Comparison of ENCODE assay signal across 16 cellular contexts in genomic region chr11:69902337-69902736, GRCh38.
DNase-seq lines count a peak whose midpoint lies in the region; TF ChIP-seq lines count a peak whose summit lies in the region.
"Had no signal": no experiment of that assay in that cellular context is flagged by ENCODE, and none has a peak within 500 bp of the region (broad histone marks: within the 10 kb centered on the region; RNA-seq: fewer than 3 reads in every experiment).

No MANE protein-coding gene starts in this region.

- no peaks in the 10 kb centered on the region for H3K9me3 ChIP-seq in BLaER1 treated with 17β-estradiol and CSF1 and Interleukin-3, amounts not matched to agents 10 nM and 100 nM (replicated peaks in 1 of 11)
- H3K9me3 ChIP-seq in osteoblast (ENCODE audit: low read depth, low read length) = no peaks in the 10 kb centered on the region

- H3K9ac ChIP-seq in BLaER1 treated with 17β-estradiol and CSF1 and Interleukin-3, amounts not matched to agents 10 nM and 100 nM = no peak overlapping the region

- H3K27ac ChIP-seq in BLaER1 treated with 17β-estradiol and CSF1 and Interleukin-3, amounts not matched to agents 10 nM and 100 nM = no peak overlapping the region
- no peak overlapping the region for H3K27ac ChIP-seq in osteoblast (ENCODE audit: low read depth, low read length)

- H3K79me2 ChIP-seq in osteoblast (ENCODE audit: insufficient read depth, low read length) = no peaks in the 10 kb centered on the region

- peak; percentile 59 for DNase-seq in MV-4-11 (lab: John Stamatoyannopoulos, UW)
- peak; percentile 3 for DNase-seq in glutamatergic neuron
- peak; percentile 36 for DNase-seq in osteoblast (ENCODE audit: insufficient read length, low spot score, missing footprints)
- DNase-seq in NCI-H2171 (lab: John Stamatoyannopoulos, UW) = no peak
- no peak for DNase-seq in activated gamma-delta T cell (lab: John Stamatoyannopoulos, UW)
- DNase-seq in OCI-M1 (lab: John Stamatoyannopoulos, UW) = no peak
- DNase-seq: CD8-positive, alpha-beta T cell; COR-L47; DMS153; DMS79 treated with DMSO at 0.1 percent for 48 hours; EL; GOT3; H9 had no signal

- H3K27me3 ChIP-seq in BLaER1 treated with 17β-estradiol and CSF1 and Interleukin-3, amounts not matched to agents 10 nM and 100 nM = peaks cover 0 to 30% (median 6%) of the 10 kb centered on the region in 11 experiments; a peak in 7 of 22 replicates
- peaks cover 34% of the 10 kb centered on the region for H3K27me3 ChIP-seq in osteoblast (ENCODE audit: insufficient read depth, low read length)

- H3K4me3 ChIP-seq in BLaER1 treated with 17β-estradiol and CSF1 and Interleukin-3, amounts not matched to agents 10 nM and 100 nM = no peak overlapping the region
- no peak overlapping the region for H3K4me3 ChIP-seq in osteoblast (ENCODE audit: insufficient read depth, low read length)

- no peak overlapping the region for H2AFZ ChIP-seq in osteoblast (ENCODE audit: low read length)

- H3K36me3 ChIP-seq in BLaER1 treated with 17β-estradiol and CSF1 and Interleukin-3, amounts not matched to agents 10 nM and 100 nM = no peaks in the 10 kb centered on the region
- H3K36me3 ChIP-seq in osteoblast (ENCODE audit: insufficient read depth, low read length) = no peaks in the 10 kb centered on the region

- H3K9me3 Mint-ChIP-seq in glutamatergic neuron (ENCODE audit: unreplicated experiment) = peaks cover 3% of the 10 kb centered on the region
- H3K9me3 Mint-ChIP-seq: CD8-positive, alpha-beta T cell had no signal

- peaks cover 0 to 37% (median 15%) of the 10 kb centered on the region in 11 experiments; a peak in 12 of 22 replicates for H4K20me1 ChIP-seq in BLaER1 treated with 17β-estradiol and CSF1 and Interleukin-3, amounts not matched to agents 10 nM and 100 nM
- no peaks in the 10 kb centered on the region for H4K20me1 ChIP-seq in osteoblast (ENCODE audit: insufficient read depth, low read length)

- peaks cover 10 to 53% (median 43%) of the 10 kb centered on the region in 10 experiments for H3K4me1 ChIP-seq in BLaER1 treated with 17β-estradiol and CSF1 and Interleukin-3, amounts not matched to agents 10 nM and 100 nM
- no peaks in the 10 kb centered on the region for H3K4me1 ChIP-seq in osteoblast (ENCODE audit: insufficient read depth, low read length)

- H3K4me1 Mint-ChIP-seq in glutamatergic neuron (ENCODE audit: low read depth, unreplicated experiment) = no peaks in the 10 kb centered on the region
- H3K4me1 Mint-ChIP-seq: B cell, CD14-positive monocyte had no signal

- no peak for TF ChIP-seq CTCF in glutamatergic neuron (IDR thresholded peaks at IDR 0.05; ENCODE audit: partially characterized antibody, unreplicated experiment)
- no peak for TF ChIP-seq CTCF in osteoblast (IDR thresholded peaks at IDR 0.05; ENCODE audit: extremely low read depth, low read depth, low read length)

- peaks cover 2% of the 10 kb centered on the region for H3K27me3 Mint-ChIP-seq in glutamatergic neuron (ENCODE audit: unreplicated experiment)

- H3K36me3 Mint-ChIP-seq in glutamatergic neuron (ENCODE audit: unreplicated experiment) = peaks cover 11% of the 10 kb centered on the region
- H3K36me3 Mint-ChIP-seq: CD14-positive monocyte; CD8-positive, alpha-beta T cell had no signal

- H3K4me3 Mint-ChIP-seq in glutamatergic neuron (ENCODE audit: unreplicated experiment) = no peak overlapping the region
- H3K4me3 Mint-ChIP-seq: B cell; CD14-positive monocyte; CD8-positive, alpha-beta T cell; H9 had no signal

- H3K4me2 ChIP-seq in BLaER1 treated with 17β-estradiol and CSF1 and Interleukin-3, amounts not matched to agents 10 nM and 100 nM = peak overlapping the region in 9 of 11 experiments; percentile 7 to 87 (median 80); a peak in 9 of 22 replicates
- H3K4me2 ChIP-seq in osteoblast (ENCODE audit: insufficient read depth, low read length) = no peak overlapping the region

- no peak overlapping the region for H3K27ac Mint-ChIP-seq in glutamatergic neuron (ENCODE audit: unreplicated experiment)
- H3K27ac Mint-ChIP-seq: B cell; CD14-positive monocyte; CD8-positive, alpha-beta T cell; H9 had no signal

Comparison
In these comparisons a context has a peak if more than half of its experiments do, and no peak if none do; other contexts are left out.
1. DNase-seq: peak in MV-4-11 (single experiment), glutamatergic neuron (single experiment) and osteoblast (single experiment); none in NCI-H2171 (single experiment), activated gamma-delta T cell (single experiment) and OCI-M1 (single experiment).